Comparison of ENCODE assay signal across 18 cellular contexts in the genomic region with DNA sequence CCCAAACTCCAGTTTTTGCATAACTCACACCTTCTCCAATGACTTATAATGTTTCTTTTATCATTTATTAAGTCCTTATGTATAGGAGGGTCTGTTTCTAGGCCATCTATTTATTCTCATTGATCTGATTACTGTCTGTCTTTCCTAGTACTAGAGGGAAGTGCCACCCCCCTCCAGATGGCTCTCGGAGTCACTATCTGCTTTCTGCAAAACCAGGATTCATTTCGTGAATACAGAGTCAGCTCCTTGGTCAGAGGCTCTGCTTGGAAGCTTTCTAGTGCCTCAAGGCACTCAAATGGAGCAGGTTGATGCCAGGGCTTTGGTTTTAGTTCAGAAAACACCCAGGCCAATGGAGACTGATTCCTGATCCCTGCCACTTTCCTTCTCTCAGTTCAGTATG.
"Had no signal": no experiment of that assay in that cellular context is flagged by ENCODE, and none has a peak within 500 bp of the region (broad histone marks: within the 10 kb centered on the region; RNA-seq: fewer than 3 reads in every experiment).

No MANE protein-coding gene starts in this region.

- H3K4me3 ChIP-seq: left lung, lower lobe of right lung, psoas muscle, right lobe of liver, tibial artery, upper lobe of left lung, vagina had no signal

- H3K27me3 ChIP-seq: left lung, neutrophil, right lobe of liver, tibial artery, upper lobe of left lung, vagina had no signal

- H3K4me1 ChIP-seq: foreskin keratinocyte, lower lobe of right lung, psoas muscle, right lobe of liver, tibial artery, upper lobe of left lung, vagina had no signal

- H3K9me3 ChIP-seq: left lung, lower lobe of right lung, neutrophil, psoas muscle, right lobe of liver, tibial artery, upper lobe of left lung, vagina had no signal

- H3K27ac ChIP-seq: foreskin keratinocyte, left lung, lower lobe of right lung, neutrophil, psoas muscle, right lobe of liver, tibial artery, upper lobe of left lung, vagina had no signal

- DNase-seq: effector CD4-positive, alpha-beta T cell; endodermal cell; erythroblast; foreskin keratinocyte; immature natural killer cell; left lung; lower lobe of right lung; naive B cell; psoas muscle; retina; right lobe of liver; stimulated activated CD4-positive, alpha-beta T cell treated with anti-CD3 and anti-CD28 coated beads, Interleukin-4, amount 100 ng/mL, for 1 hour; stimulated activated CD8-positive, alpha-beta memory T cell treated with anti-CD3 and anti-CD28 coated beads, Interleukin-4, amount 100 ng/mL, for 48 hours; stimulated activated naive CD8-positive, alpha-beta T cell treated with anti-CD3 and anti-CD28 coated beads, Interleukin-15, Interleukin-2, amounts not matched to agents 100 U/mL and 50 U/mL, for 24 hours; tibial artery had no signal

- H3K36me3 ChIP-seq: left lung, lower lobe of right lung, neutrophil, right lobe of liver, tibial artery, upper lobe of left lung, vagina had no signal
